2 cellular contexts compared by ENCODE assay signal in genomic region chr4:168652818-168653217, GRCh38.
TF ChIP-seq lines count a peak whose summit lies in the region.

No MANE protein-coding gene starts in this region.

TF ChIP-seq in SK-N-SH, 30 proteins besides CTCF, POLR2A, EP300 and RAD21 (continued from another document):
- no peak for TF ChIP-seq ZBTB33 (IDR thresholded peaks at IDR 0.05; ENCODE audit: borderline replicate concordance, low read depth)
TF ChIP-seq in SK-N-SH: peak in this region for 2.

TF ChIP-seq in SK-N-SH treated with all-trans-retinoic acid at 6 μM for 48 hours, 23 proteins besides CTCF, POLR2A, EP300 and RAD21 (continued from another document):
- TF ChIP-seq PATZ1 (CRISPR knock-in tag; IDR thresholded peaks at IDR 0.05; ENCODE audit: borderline replicate concordance) = no peak
- TF ChIP-seq, protein P1, sequence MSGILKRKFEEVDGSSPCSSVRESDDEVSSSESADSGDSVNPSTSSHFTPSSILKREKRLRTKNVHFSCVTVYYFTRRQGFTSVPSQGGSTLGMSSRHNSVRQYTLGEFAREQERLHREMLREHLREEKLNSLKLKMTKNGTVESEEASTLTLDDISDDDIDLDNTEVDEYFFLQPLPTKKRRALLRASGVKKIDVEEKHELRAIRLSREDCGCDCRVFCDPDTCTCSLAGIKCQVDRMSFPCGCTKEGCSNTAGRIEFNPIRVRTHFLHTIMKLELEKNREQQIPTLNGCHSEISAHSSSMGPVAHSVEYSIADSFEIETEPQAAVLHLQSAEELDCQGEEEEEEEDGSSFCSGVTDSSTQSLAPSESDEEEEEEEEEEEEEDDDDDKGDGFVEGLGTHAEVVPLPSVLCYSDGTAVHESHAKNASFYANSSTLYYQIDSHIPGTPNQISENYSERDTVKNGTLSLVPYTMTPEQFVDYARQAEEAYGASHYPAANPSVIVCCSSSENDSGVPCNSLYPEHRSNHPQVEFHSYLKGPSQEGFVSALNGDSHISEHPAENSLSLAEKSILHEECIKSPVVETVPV (CRISPR knock-in tag; IDR thresholded peaks at IDR 0.05) = no peak
- TF ChIP-seq ZC3H10 (CRISPR knock-in tag; IDR thresholded peaks at IDR 0.05) = no peak
- TF ChIP-seq OSR1 (CRISPR knock-in tag; IDR thresholded peaks at IDR 0.05) = no peak
- TF ChIP-seq PPARA (CRISPR knock-in tag; IDR thresholded peaks at IDR 0.05; ENCODE audit: borderline replicate concordance) = no peak
- TF ChIP-seq POU6F1 (CRISPR knock-in tag; IDR thresholded peaks at IDR 0.05; ENCODE audit: borderline replicate concordance, low read depth) = no peak
- no peak for TF ChIP-seq TOX (CRISPR knock-in tag; IDR thresholded peaks at IDR 0.05; ENCODE audit: borderline replicate concordance)
- TF ChIP-seq BACH2 (CRISPR knock-in tag; IDR thresholded peaks at IDR 0.05; ENCODE audit: borderline replicate concordance) = no peak
- no peak for TF ChIP-seq ZFP3 (CRISPR knock-in tag; IDR thresholded peaks at IDR 0.05)
- TF ChIP-seq TCF4 (CRISPR knock-in tag; IDR thresholded peaks at IDR 0.05; ENCODE audit: borderline replicate concordance) = no peak
TF ChIP-seq in SK-N-SH treated with all-trans-retinoic acid at 6 μM for 48 hours: peak in this region for 0.
